ENCODE assay signal across 8 cellular contexts in genomic region chr13:110819203-110820014, GRCh38.
DNase-seq lines count a peak whose midpoint lies in the region; ATAC-seq and TF ChIP-seq lines count a peak whose summit lies in the region.

No MANE protein-coding gene starts in this region.

- POLR2A ChIA-PET in AG04449 (lab: Yijun Ruan, JAX): no interaction called here
- POLR2A ChIA-PET in activated CD4-positive, alpha-beta T cell treated with anti-CD3 and anti-CD28 coated beads, Interleukin-2, amount 10 ng/mL, durations not matched to agents 7 days and 5 days (lab: Charles Lee): no interaction called here

- no peak overlapping the region for H3K4me3 Mint-ChIP-seq in activated CD4-positive, alpha-beta T cell treated with anti-CD3 and anti-CD28 coated beads, Interleukin-2, amount 10 ng/mL, durations not matched to agents 7 days and 5 days

- H3K27ac ChIP-seq in coronary artery: no peak overlapping the region
- no peak overlapping the region for H3K27ac ChIP-seq in right lobe of liver

- H3K4me1 ChIP-seq in right lobe of liver: no peaks in the 10 kb centered on the region

- H3K9me3 Mint-ChIP-seq in activated CD4-positive, alpha-beta T cell treated with anti-CD3 and anti-CD28 coated beads, Interleukin-2, amount 10 ng/mL, durations not matched to agents 7 days and 5 days: no peaks in the 10 kb centered on the region

- H3K9me3 ChIP-seq in right lobe of liver: peaks cover 0 to 2% (median 0%) of the 10 kb centered on the region in 4 donors

- no peaks in the 10 kb centered on the region for H3K36me3 Mint-ChIP-seq in activated CD4-positive, alpha-beta T cell treated with anti-CD3 and anti-CD28 coated beads, Interleukin-2, amount 10 ng/mL, durations not matched to agents 7 days and 5 days (ENCODE audit: low read depth)

- intact Hi-C loops in right lobe of liver (cut with DNase I): loop anchor here (10.0 kb wide), 2 partner anchors 135 to 225 kb away; no protein-coding TSS in a partner anchor

- no peaks in the 10 kb centered on the region for H3K36me3 ChIP-seq in right lobe of liver

- no peak overlapping the region for H3K4me3 ChIP-seq in AG04449 (ENCODE audit: low read depth, low read length)
- H3K4me3 ChIP-seq in coronary artery: no peak overlapping the region
- H3K4me3 ChIP-seq in right lobe of liver: no peak overlapping the region

- H3K27me3 ChIP-seq in right lobe of liver: no peaks in the 10 kb centered on the region

- WGBS in right lobe of liver (ENCODE audit: insufficient coverage, low coverage, low lambda C conversion rate, missing lambda C conversion rate): 13% methylated on average over 5 of the region's 17 CpGs

- peak; percentile 92 for TF ChIP-seq CTCF in AG04449 (IDR thresholded peaks at IDR 0.05; ENCODE audit: insufficient read depth, low read length, missing control alignments)
- TF ChIP-seq CTCF in coronary artery (IDR thresholded peaks at IDR 0.05): peak; percentile 92
- TF ChIP-seq CTCF in right lobe of liver (IDR thresholded peaks at IDR 0.05): peak; percentile 95 to 100 (median 99)

- no peak for TF ChIP-seq POLR2A in right lobe of liver (IDR thresholded peaks at IDR 0.05)

- DNase-seq in AG04449 (ENCODE audit: low read depth, low spot score): no peak
- DNase-seq in NCI-H2107 (lab: John Stamatoyannopoulos, UW): peak; percentile 32
- peak; percentile 77 for DNase-seq in activated CD4-positive, alpha-beta T cell treated with anti-CD3 and anti-CD28 coated beads, Interleukin-2, amount 10 ng/mL, durations not matched to agents 7 days and 5 days
- DNase-seq in coronary artery (ENCODE audit: low spot score): no peak
- peak; percentile 78 to 85 (median 84) for DNase-seq in right lobe of liver
- peak; percentile 59 to 76 (median 65) for DNase-seq in stimulated activated CD4-positive, alpha-beta T cell treated with anti-CD3 and anti-CD28 coated beads, TNF-alpha, amount 100 ng/mL, for 24 hours (ENCODE audit: low read depth in 3 of 3)

- H3K4me1 Mint-ChIP-seq in activated CD4-positive, alpha-beta T cell treated with anti-CD3 and anti-CD28 coated beads, Interleukin-2, amount 10 ng/mL, durations not matched to agents 7 days and 5 days: peaks cover 14% of the 10 kb centered on the region

- ATAC-seq in GM18502 (IDR thresholded peaks at IDR 0.05; ENCODE audit: poor library complexity, unreplicated experiment): peak; percentile 91
- ATAC-seq in HG02981 (IDR thresholded peaks at IDR 0.05; ENCODE audit: unreplicated experiment): peak; percentile 89
- ATAC-seq in right lobe of liver: peak; percentile 99 to 100 (median 100)

- CTCF ChIA-PET in AG04449 (lab: Yijun Ruan, JAX): interaction anchor here (0.7 to 4.4 kb wide), 19 partner anchors 11 to 226 kb away, joined by 3 to 39 read pairs (median 4); no protein-coding TSS in a partner anchor
- CTCF ChIA-PET in activated CD4-positive, alpha-beta T cell treated with anti-CD3 and anti-CD28 coated beads, Interleukin-2, amount 10 ng/mL, durations not matched to agents 7 days and 5 days (lab: Charles Lee): interaction anchor here (0.6 to 1.0 kb wide), 4 partner anchors 22 to 1787 kb away, joined by 3 to 4 read pairs (median 3); no protein-coding TSS in a partner anchor

- H3K27ac Mint-ChIP-seq in activated CD4-positive, alpha-beta T cell treated with anti-CD3 and anti-CD28 coated beads, Interleukin-2, amount 10 ng/mL, durations not matched to agents 7 days and 5 days: no peak overlapping the region

- H3K27me3 Mint-ChIP-seq in activated CD4-positive, alpha-beta T cell treated with anti-CD3 and anti-CD28 coated beads, Interleukin-2, amount 10 ng/mL, durations not matched to agents 7 days and 5 days: peaks cover 2% of the 10 kb centered on the region

Comparison
In these comparisons a context has a peak if more than half of its experiments do, and no peak if none do; other contexts are left out.
1. DNase-seq: peak in NCI-H2107 (single experiment), activated CD4-positive, alpha-beta T cell treated with anti-CD3 and anti-CD28 coated beads, Interleukin-2, amount 10 ng/mL, durations not matched to agents 7 days and 5 days (single experiment), right lobe of liver (3 of 3) and stimulated activated CD4-positive, alpha-beta T cell treated with anti-CD3 and anti-CD28 coated beads, TNF-alpha, amount 100 ng/mL, for 24 hours (3 of 3); none in AG04449 (single experiment) and coronary artery (single experiment).
2. Peak in every context shown above with its lines, with median percentiles within 50 percentile points of each other: CTCF ChIP-seq and ATAC-seq.